19 cellular contexts compared by ENCODE assay signal in the genomic region with DNA sequence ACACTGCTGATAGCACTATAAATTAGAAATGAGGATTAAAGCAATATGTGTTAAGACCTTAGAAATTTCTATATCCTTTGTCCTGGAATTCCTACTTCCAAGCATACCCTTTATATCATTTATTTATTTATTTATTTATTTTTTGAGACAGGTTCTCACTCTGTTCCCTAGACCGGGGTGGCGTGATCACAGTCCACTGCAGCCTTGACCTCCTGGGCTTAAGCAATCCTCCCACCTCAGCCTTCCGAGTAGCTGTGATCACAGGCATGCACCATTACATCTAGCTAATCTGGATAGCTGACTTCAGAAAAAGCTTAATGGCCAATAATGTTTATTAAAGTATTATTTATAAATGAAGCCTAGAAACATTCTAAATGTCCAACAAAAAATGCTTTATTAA. TPM values are rescaled to one million over a fixed set of nuclear protein-coding genes. Genes with fewer than 3 reads are reported as not detected.
DNase-seq lines count a peak whose midpoint lies in the region; ATAC-seq, FAIRE-seq and TF ChIP-seq lines count a peak whose summit lies in the region.
"Had no signal": no experiment of that assay in that cellular context is flagged by ENCODE, and none has a peak within 500 bp of the region (broad histone marks: within the 10 kb centered on the region; RNA-seq: fewer than 3 reads in every experiment).

No MANE protein-coding gene starts in this region.

- H3K79me2 ChIP-seq in HepG2 (ENCODE audit: insufficient read depth, low read length): no peaks in the 10 kb centered on the region

- BruUV-seq in HepG2 (replicated peaks; lab: Mats Ljungman, UMichigan): no TSS peak

- CTCF ChIA-PET in HepG2 (lab: Yijun Ruan, JAX; ENCODE audit: low intra/inter-chr PET ratio, low total read pairs): no interaction called here

- no peak overlapping the region for H2AFZ ChIP-seq in HepG2 (ENCODE audit: low read length)

- H3K27ac ChIP-seq in liver (ENCODE audit: low read depth in 1 of 2, low read length in 2 of 2): no peak overlapping the region
- no peak overlapping the region for H3K27ac ChIP-seq in HepG2 (ENCODE audit: extremely low read length, insufficient read depth, low read length)
- H3K27ac ChIP-seq in subcutaneous abdominal adipose tissue (ENCODE audit: low read depth, low read length): peak overlapping the region; percentile 84
- H3K27ac ChIP-seq: 22Rv1; A549; BLaER1 treated with 17β-estradiol and CSF1 and Interleukin-3, amounts not matched to agents 10 nM and 100 nM; C4-2B had no signal

- H3K27me3 ChIP-seq in liver (ENCODE audit: control insufficient read depth in 4 of 4, insufficient read depth in 4 of 4, low read length in 3 of 4): no peaks in the 10 kb centered on the region
- H3K27me3 ChIP-seq in HepG2 (ENCODE audit: control insufficient read depth in 1 of 2, insufficient read depth in 2 of 2, low read length in 2 of 2): no peaks in the 10 kb centered on the region
- no peaks in the 10 kb centered on the region for H3K27me3 ChIP-seq in subcutaneous abdominal adipose tissue (ENCODE audit: control insufficient read depth in 5 of 5, insufficient read depth in 4 of 5, low read length in 5 of 5)
- H3K27me3 ChIP-seq: BLaER1 treated with 17β-estradiol and CSF1 and Interleukin-3, amounts not matched to agents 10 nM and 100 nM had no signal

- POLR2A ChIA-PET in HepG2 (lab: Yijun Ruan, JAX): no interaction called here

- no peaks in the 10 kb centered on the region for H4K20me1 ChIP-seq in HepG2 (ENCODE audit: insufficient read depth, low read length)
- H4K20me1 ChIP-seq: BLaER1 treated with 17β-estradiol and CSF1 and Interleukin-3, amounts not matched to agents 10 nM and 100 nM had no signal

- 72% methylated on average over 3 of the region's 3 CpGs for WGBS in liver
- 94% methylated on average over 3 of the region's 3 CpGs for WGBS in HepG2 (ENCODE audit: low lambda C conversion rate)

- TF ChIP-seq RAD21 in liver (IDR thresholded peaks at IDR 0.05): no peak
- no peak for TF ChIP-seq RAD21 in HepG2 (CRISPR knock-in tag; IDR thresholded peaks at IDR 0.05)

- ATAC-seq in HepG2: no peak
- no peak for ATAC-seq in HG03095 (IDR thresholded peaks at IDR 0.05; ENCODE audit: unreplicated experiment)
- ATAC-seq: A549; CD8-positive, alpha-beta T cell had no signal

- no peak overlapping the region for H3K9ac ChIP-seq in liver (ENCODE audit: low read depth in 1 of 2, low read length in 2 of 2)
- no peak overlapping the region for H3K9ac ChIP-seq in HepG2 (ENCODE audit: insufficient read depth, low read depth, low read length)
- H3K9ac ChIP-seq in subcutaneous abdominal adipose tissue (ENCODE audit: low read length in 5 of 5): no peak overlapping the region
- H3K9ac ChIP-seq: BLaER1 treated with 17β-estradiol and CSF1 and Interleukin-3, amounts not matched to agents 10 nM and 100 nM had no signal

- intact Hi-C loops in HepG2 (cut with micrococcal nuclease; ENCODE audit: unreplicated experiment): no loop called here

- FAIRE-seq in HepG2 (lab: Jason Lieb, UNC): no peak
- FAIRE-seq: A549, D721Med, G401.6, GM12891 had no signal

- in situ Hi-C loops in HepG2 (cut with HindIII; ENCODE audit: extremely low pct_ligation_motif_present, low pct_unique_long_range_greater_than_20kb): no loop called here

- H3K36me3 ChIP-seq in liver (ENCODE audit: control insufficient read depth in 4 of 4, insufficient read depth in 3 of 4, low read depth in 1 of 4, low read length in 3 of 4): peaks cover 17 to 63% (median 38%) of the 10 kb centered on the region in 4 donors
- H3K36me3 ChIP-seq in HepG2 (replicated peaks in 1 of 2; ENCODE audit: control insufficient read depth in 1 of 2, insufficient read depth in 2 of 2, low read length in 2 of 2): peaks cover 15 to 48% of the 10 kb centered on the region in 2 experiments
- H3K36me3 ChIP-seq in subcutaneous abdominal adipose tissue (ENCODE audit: control insufficient read depth in 5 of 5, insufficient read depth in 5 of 5, low read length in 5 of 5): peaks cover 43 to 68% (median 59%) of the 10 kb centered on the region in 5 donors

- H3K4me3 ChIP-seq in liver (ENCODE audit: low read depth in 1 of 3, low read length in 3 of 3) (no peak overlapping the region), HepG2 (replicated peaks in 1 of 3; ENCODE audit: insufficient read depth in 1 of 3, low read depth in 2 of 3, low read length in 3 of 3) (no peak overlapping the region), subcutaneous abdominal adipose tissue (ENCODE audit: low read depth in 1 of 5, low read length in 5 of 5) (no peak overlapping the region)
- H3K4me3 ChIP-seq: A549; BLaER1 treated with 17β-estradiol and CSF1 and Interleukin-3, amounts not matched to agents 10 nM and 100 nM had no signal

- no peak for DNase-seq in HepG2 (ENCODE audit: low spot score)
- no peak for DNase-seq in SW 1271 (lab: John Stamatoyannopoulos, UW)
- DNase-seq: AML-193; Caco-2; Calu3; CD4-positive, alpha-beta T cell; CD8-positive, alpha-beta T cell; DMS79 treated with DMSO at 0.1 percent for 48 hours; GF-D8 had no signal

- H3K9me3 ChIP-seq in liver (ENCODE audit: control insufficient read depth in 4 of 4, low read length in 3 of 4) (no peaks in the 10 kb centered on the region), HepG2 (ENCODE audit: low read length) (no peaks in the 10 kb centered on the region), subcutaneous abdominal adipose tissue (ENCODE audit: control insufficient read depth in 5 of 5, low read length in 5 of 5) (no peaks in the 10 kb centered on the region)
- H3K9me3 ChIP-seq: A549, Caco-2 had no signal

- no peak for TF ChIP-seq CTCF in liver (IDR thresholded peaks at IDR 0.05; ENCODE audit: low read depth, low read length, missing input control)
- TF ChIP-seq CTCF in HepG2 (CRISPR knock-in tag; IDR thresholded peaks at IDR 0.05): no peak

- no peak overlapping the region for H3K4me2 ChIP-seq in HepG2 (ENCODE audit: low read depth, low read length)
- H3K4me2 ChIP-seq: A549; BLaER1 treated with 17β-estradiol and CSF1 and Interleukin-3, amounts not matched to agents 10 nM and 100 nM had no signal

- H3K4me1 ChIP-seq in liver (ENCODE audit: control insufficient read depth in 4 of 4, insufficient read depth in 4 of 4, low read length in 3 of 4) (peaks cover 0 to 5% (median 0%) of the 10 kb centered on the region in 4 donors), HepG2 (ENCODE audit: insufficient read depth, low read length) (no peaks in the 10 kb centered on the region), subcutaneous abdominal adipose tissue (ENCODE audit: control insufficient read depth in 5 of 5, insufficient read depth in 5 of 5, low read length in 5 of 5) (peaks cover 0 to 11% (median 8%) of the 10 kb centered on the region in 5 donors)
- H3K4me1 ChIP-seq: A549; BLaER1 treated with 17β-estradiol and CSF1 and Interleukin-3, amounts not matched to agents 10 nM and 100 nM; Caco-2 had no signal

- TF ChIP-seq POLR2A in HepG2 (IDR thresholded peaks at IDR 0.05; ENCODE audit: insufficient read depth in 1 of 2, low read depth in 2 of 2, low read length in 2 of 2): no peak

- no peak for TF ChIP-seq EP300 in HepG2 (IDR thresholded peaks at IDR 0.05; ENCODE audit: low read depth in 2 of 2, low read length in 2 of 2)
- no peak for TF ChIP-seq EP300 in HepG2 (CRISPR knock-in tag; IDR thresholded peaks at IDR 0.05; ENCODE audit: borderline replicate concordance)

TF ChIP-seq in liver, 16 proteins besides CTCF, POLR2A, EP300 and RAD21 (continues in another document):
- TF ChIP-seq EGR1 (IDR thresholded peaks at IDR 0.05; ENCODE audit: low read depth in 2 of 2) (no peak), NR2F2 (IDR thresholded peaks at IDR 0.05) (no peak), RXRA (IDR thresholded peaks at IDR 0.05) (no peak)

TF ChIP-seq in HepG2, 621 proteins besides CTCF, POLR2A, EP300 and RAD21 (continues in another document):
- TF ChIP-seq, protein P1, sequence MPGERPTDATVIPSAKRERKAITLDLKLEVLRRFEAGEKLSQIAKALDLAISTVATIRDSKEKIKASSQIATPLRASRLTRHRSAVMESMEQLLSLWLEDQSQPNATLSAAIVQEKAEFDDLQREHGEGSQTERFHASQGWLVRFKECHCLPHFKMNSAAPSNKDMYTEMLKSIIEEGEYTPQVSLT (CRISPR knock-in tag; IDR thresholded peaks at IDR 0.05; ENCODE audit: borderline replicate concordance, low read depth): no peak
- no peak for TF ChIP-seq PHF21A (CRISPR knock-in tag; IDR thresholded peaks at IDR 0.05)

RNA-seq across cellular contexts. Expression of a gene that starts 27.3 kb away (rescaled TPM):
- total RNA-seq in liver (10 to 100 TPM; 41.3 to 78.5 TPM), HepG2 (2016; rRNA removed; fragmentation: Illumina TruSeq; extraction: Trizol) (48.2 and 68.9 TPM in 2 replicates)
- polyA plus RNA-seq in liver (10 to 100 TPM; 46.9 to 72.1 TPM), HepG2 (2011; rRNA removed) (18.2 and 20.1 TPM in 2 replicates)
- total RNA-seq in HepG2 (2016; cell fraction: cytosol; rRNA removed; fragmentation: Illumina TruSeq; extraction: Trizol; ENCODE audit: low read depth): 2.2 and 2.8 TPM in 2 replicates
- total RNA-seq in HepG2 (2016; cell fraction: insoluble cytoplasmic fraction; rRNA removed; fragmentation: Illumina TruSeq; extraction: Trizol): 47.4 and 67.6 TPM in 2 replicates
- 12.2 and 12.8 TPM in 2 replicates for total RNA-seq in HepG2 (2016; cell fraction: membrane; rRNA removed; fragmentation: Illumina TruSeq; extraction: Trizol)
- 29.5 and 29.9 TPM in 2 replicates for total RNA-seq in HepG2 (2016; cell fraction: nucleus; rRNA removed; fragmentation: Illumina TruSeq; extraction: Trizol)
- polyA plus RNA-seq in HepG2 (2011; cell fraction: cytosol; rRNA removed): 16.7 and 19.7 TPM in 2 replicates
- polyA plus RNA-seq in HepG2 (2011; cell fraction: nucleus; rRNA removed): 9.5 and 11.8 TPM in 2 replicates
- polyA plus RNA-seq in HepG2 (2012): 16.9 and 21.1 TPM in 2 replicates
- polyA plus RNA-seq in HepG2 (2016; cell fraction: cytosol; fragmentation: Illumina TruSeq; extraction: Trizol; ENCODE audit: low read depth): 1.9 and 2.4 TPM in 2 replicates
- 48.7 and 51.7 TPM in 2 replicates for polyA plus RNA-seq in HepG2 (2016; cell fraction: insoluble cytoplasmic fraction; fragmentation: Illumina TruSeq; extraction: Trizol; ENCODE audit: low read depth)
- polyA plus RNA-seq in HepG2 (2016; cell fraction: membrane; fragmentation: Illumina TruSeq; extraction: Trizol; ENCODE audit: low read depth): 5.4 and 5.5 TPM in 2 replicates
- 19.4 and 21.0 TPM in 2 replicates for polyA plus RNA-seq in HepG2 (2016; cell fraction: nucleus; fragmentation: Illumina TruSeq; extraction: Trizol; ENCODE audit: insufficient read depth, low read depth)
- polyA minus RNA-seq in HepG2 (2011; rRNA and poly(A)+ RNA removed; ENCODE audit: low replicate concordance): 33.7 and 43.0 TPM in 2 replicates
- 21.6 and 23.6 TPM in 2 replicates for polyA minus RNA-seq in HepG2 (2011; cell fraction: cytosol; rRNA and poly(A)+ RNA removed)
- polyA minus RNA-seq in HepG2 (2011; cell fraction: nucleus; rRNA and poly(A)+ RNA removed): 26.0 and 30.2 TPM in 2 replicates
